33 cellular contexts compared by ENCODE assay signal in genomic region chr6:130099119-130099518, GRCh38.
DNase-seq lines count a peak whose midpoint lies in the region; ATAC-seq, FAIRE-seq and TF ChIP-seq lines count a peak whose summit lies in the region.
"Had no signal": no experiment of that assay in that cellular context is flagged by ENCODE, and none has a peak within 500 bp of the region (broad histone marks: within the 10 kb centered on the region; RNA-seq: fewer than 3 reads in every experiment).

No MANE protein-coding gene starts in this region.

- CTCF ChIA-PET in endothelial cell of umbilical vein (lab: Charles Lee): interaction anchor here (1.1 kb wide), 1 partner anchor 48 kb away, joined by 3 read pairs; no protein-coding TSS in a partner anchor

- H3K4me1 Mint-ChIP-seq in natural killer cell: peaks cover 21 to 28% of the 10 kb centered on the region in 2 donors
- H3K4me1 Mint-ChIP-seq in natural killer cell treated with Interleukin-12 subunit alpha and Interleukin-12 subunit beta and Interleukin-15 and Interleukin-18, amount 100 ng/mL, for 72 hours (ENCODE audit: low read depth in 2 of 2): peaks cover 0 to 9% of the 10 kb centered on the region in 2 donors
- H3K4me1 Mint-ChIP-seq in central memory CD8-positive, alpha-beta T cell: peaks cover 12% of the 10 kb centered on the region
- H3K4me1 Mint-ChIP-seq: CD14-positive monocyte had no signal

- H3K4me2 ChIP-seq in endothelial cell of umbilical vein (ENCODE audit: insufficient read depth, low read length): no peak overlapping the region
- H3K4me2 ChIP-seq: A549; BLaER1; BLaER1 treated with 17β-estradiol and CSF1 and Interleukin-3, amounts not matched to agents 10 nM and 100 nM had no signal

- H3K9ac ChIP-seq in endothelial cell of umbilical vein (replicated peaks; ENCODE audit: extremely low read depth, insufficient read depth, low read length): no peak overlapping the region
- H3K9ac ChIP-seq: BLaER1; BLaER1 treated with 17β-estradiol and CSF1 and Interleukin-3, amounts not matched to agents 10 nM and 100 nM had no signal

- dilution Hi-C loops in endothelial cell of umbilical vein (cut with MboI; ENCODE audit: extremely low pct_ligation_motif_present, low sequenced_read_pairs): no loop called here

- H3K36me3 ChIP-seq in endothelial cell of umbilical vein (ENCODE audit: control insufficient read depth in 2 of 2, extremely low read depth in 1 of 2, insufficient read depth in 2 of 2, low read length in 2 of 2): peaks cover 10 to 34% of the 10 kb centered on the region in 2 experiments
- H3K36me3 ChIP-seq: BE2C had no signal

- no peak overlapping the region for H3K4me3 Mint-ChIP-seq in natural killer cell
- H3K4me3 Mint-ChIP-seq in natural killer cell treated with Interleukin-12 subunit alpha and Interleukin-12 subunit beta and Interleukin-15 and Interleukin-18, amount 100 ng/mL, for 72 hours: no peak overlapping the region
- no peak overlapping the region for H3K4me3 Mint-ChIP-seq in central memory CD8-positive, alpha-beta T cell
- H3K4me3 Mint-ChIP-seq: B cell; CD14-positive monocyte; CD4-positive, alpha-beta memory T cell; CD4-positive, alpha-beta T cell; CD4-positive, CD25-positive, alpha-beta regulatory T cell; CD8-positive, alpha-beta memory T cell; CD8-positive, alpha-beta T cell had no signal

- no peak for TF ChIP-seq CTCF in natural killer cell (IDR thresholded peaks at IDR 0.05)
- TF ChIP-seq CTCF in endothelial cell of umbilical vein (IDR thresholded peaks at IDR 0.05; ENCODE audit: extremely low read depth in 1 of 2, insufficient read depth in 1 of 2, low read depth in 1 of 2, low read length in 2 of 2): no peak
- TF ChIP-seq CTCF in GM10266 (IDR thresholded peaks at IDR 0.05; ENCODE audit: control insufficient read depth, insufficient read depth, low read depth, missing control alignments): no peak

- intact Hi-C loops in natural killer cell (cut with micrococcal nuclease): no loop called here
- intact Hi-C loops in endothelial cell of umbilical vein (cut with micrococcal nuclease): no loop called here

- H3K27me3 Mint-ChIP-seq in natural killer cell (ENCODE audit: low read depth in 2 of 2): no peaks in the 10 kb centered on the region
- no peaks in the 10 kb centered on the region for H3K27me3 Mint-ChIP-seq in natural killer cell treated with Interleukin-12 subunit alpha and Interleukin-12 subunit beta and Interleukin-15 and Interleukin-18, amount 100 ng/mL, for 72 hours
- H3K27me3 Mint-ChIP-seq in central memory CD8-positive, alpha-beta T cell: no peaks in the 10 kb centered on the region
- H3K27me3 Mint-ChIP-seq: B cell; CD4-positive, alpha-beta memory T cell; CD4-positive, alpha-beta T cell; CD4-positive, CD25-positive, alpha-beta regulatory T cell had no signal

- no peak overlapping the region for H2AFZ ChIP-seq in endothelial cell of umbilical vein (ENCODE audit: low read depth, low read length)

- POLR2A ChIA-PET in endothelial cell of umbilical vein (lab: Charles Lee): no interaction called here

- FAIRE-seq in endothelial cell of umbilical vein (lab: Jason Lieb, UNC): peak; percentile 38
- FAIRE-seq: A204.1, A549, D721Med had no signal

- DNase-seq in natural killer cell (no peak), endothelial cell of umbilical vein (ENCODE audit: low read depth, low spot score) (no peak), GM10266 (ENCODE audit: extremely low spot score) (no peak), HuH-7.5 (ENCODE audit: low spot score) (no peak)
- DNase-seq in natural killer cell treated with Interleukin-12 subunit alpha and Interleukin-12 subunit beta and Interleukin-15 and Interleukin-18, amount 100 ng/mL, for 72 hours (ENCODE audit: low spot score): no peak
- no peak for DNase-seq in central memory CD8-positive, alpha-beta T cell (ENCODE audit: low spot score in 2 of 2)
- DNase-seq: 8988T; ACHN; AML-193; BE2C; C1 segment of cervical spinal cord; Caco-2; Calu3; CD4-positive, alpha-beta memory T cell; CD4-positive, alpha-beta T cell; CD4-positive, CD25-positive, alpha-beta regulatory T cell; CD8-positive, alpha-beta memory T cell; CD8-positive, alpha-beta T cell; COR-L47; DMS 273 treated with DMSO at 0.1 percent for 48 hours; DMS53; DMS79; DND-41; EL had no signal

- peaks cover 23% of the 10 kb centered on the region for H3K36me3 Mint-ChIP-seq in natural killer cell
- H3K36me3 Mint-ChIP-seq in natural killer cell treated with Interleukin-12 subunit alpha and Interleukin-12 subunit beta and Interleukin-15 and Interleukin-18, amount 100 ng/mL, for 72 hours: peaks cover 20% of the 10 kb centered on the region
- peaks cover 24% of the 10 kb centered on the region for H3K36me3 Mint-ChIP-seq in central memory CD8-positive, alpha-beta T cell (ENCODE audit: insufficient read depth)

- H3K79me2 ChIP-seq in endothelial cell of umbilical vein (ENCODE audit: control insufficient read depth, insufficient read depth, low read length): no peaks in the 10 kb centered on the region

- no peak overlapping the region for H3K27ac ChIP-seq in endothelial cell of umbilical vein (ENCODE audit: insufficient read depth, low read depth, low read length)
- H3K27ac ChIP-seq: 22Rv1; A549; BLaER1; BLaER1 treated with 17β-estradiol and CSF1 and Interleukin-3, amounts not matched to agents 10 nM and 100 nM; C4-2B had no signal

- TF ChIP-seq POLR2A in endothelial cell of umbilical vein (IDR thresholded peaks at IDR 0.05; ENCODE audit: low read depth, low read length): no peak

- BruUV-seq in endothelial cell of umbilical vein (replicated peaks; lab: Mats Ljungman, UMichigan): no TSS peak

- no peaks in the 10 kb centered on the region for H3K9me1 ChIP-seq in endothelial cell of umbilical vein (replicated peaks; ENCODE audit: control insufficient read depth, extremely low read depth, insufficient read depth, low read length)

- H3K9me3 ChIP-seq in endothelial cell of umbilical vein (replicated peaks; ENCODE audit: control insufficient read depth, insufficient read depth, low read length): no peaks in the 10 kb centered on the region
- H3K9me3 ChIP-seq: A549; BE2C; BLaER1; BLaER1 treated with 17β-estradiol and CSF1 and Interleukin-3, amounts not matched to agents 10 nM and 100 nM; Caco-2 had no signal

- no peaks in the 10 kb centered on the region for H3K27me3 ChIP-seq in endothelial cell of umbilical vein (ENCODE audit: control insufficient read depth in 2 of 2, insufficient read depth in 2 of 2, low read length in 2 of 2)
- H3K27me3 ChIP-seq: BE2C; BLaER1; BLaER1 treated with 17β-estradiol and CSF1 and Interleukin-3, amounts not matched to agents 10 nM and 100 nM had no signal

- H3K9me3 Mint-ChIP-seq in natural killer cell: no peaks in the 10 kb centered on the region
- H3K9me3 Mint-ChIP-seq in natural killer cell treated with Interleukin-12 subunit alpha and Interleukin-12 subunit beta and Interleukin-15 and Interleukin-18, amount 100 ng/mL, for 72 hours: no peaks in the 10 kb centered on the region
- H3K9me3 Mint-ChIP-seq in central memory CD8-positive, alpha-beta T cell: no peaks in the 10 kb centered on the region
- H3K9me3 Mint-ChIP-seq: CD14-positive monocyte; CD4-positive, alpha-beta memory T cell; CD4-positive, alpha-beta T cell; CD8-positive, alpha-beta memory T cell; CD8-positive, alpha-beta T cell had no signal

- no peaks in the 10 kb centered on the region for H4K20me1 ChIP-seq in endothelial cell of umbilical vein (replicated peaks; ENCODE audit: control insufficient read depth, extremely low read depth, insufficient read depth, low read length)
- H4K20me1 ChIP-seq: BLaER1; BLaER1 treated with 17β-estradiol and CSF1 and Interleukin-3, amounts not matched to agents 10 nM and 100 nM had no signal

- H3K27ac Mint-ChIP-seq in natural killer cell: no peak overlapping the region
- H3K27ac Mint-ChIP-seq in natural killer cell treated with Interleukin-12 subunit alpha and Interleukin-12 subunit beta and Interleukin-15 and Interleukin-18, amount 100 ng/mL, for 72 hours: no peak overlapping the region
- H3K27ac Mint-ChIP-seq in central memory CD8-positive, alpha-beta T cell (ENCODE audit: low read depth): no peak overlapping the region
- H3K27ac Mint-ChIP-seq: B cell; CD14-positive monocyte; CD4-positive, alpha-beta T cell; CD4-positive, CD25-positive, alpha-beta regulatory T cell; CD8-positive, alpha-beta T cell had no signal

- H3K4me3 ChIP-seq in endothelial cell of umbilical vein (replicated peaks in 1 of 3; ENCODE audit: insufficient read depth in 1 of 3, low read depth in 1 of 3, low read length in 3 of 3): no peak overlapping the region
- H3K4me3 ChIP-seq: A549; BLaER1; BLaER1 treated with 17β-estradiol and CSF1 and Interleukin-3, amounts not matched to agents 10 nM and 100 nM had no signal

- H3K4me1 ChIP-seq in endothelial cell of umbilical vein (ENCODE audit: control insufficient read depth, extremely low read depth, insufficient read depth, low read length): no peaks in the 10 kb centered on the region
- H3K4me1 ChIP-seq: A549; BE2C; BLaER1; BLaER1 treated with 17β-estradiol and CSF1 and Interleukin-3, amounts not matched to agents 10 nM and 100 nM; Caco-2 had no signal

- peak; percentile 46 to 72 (median 54) for ATAC-seq in natural killer cell
- ATAC-seq in natural killer cell treated with Interleukin-12 subunit alpha and Interleukin-12 subunit beta and Interleukin-15 and Interleukin-18, amount 100 ng/mL, for 72 hours: no peak
- peak; percentile 32 for ATAC-seq in central memory CD8-positive, alpha-beta T cell (replicated peaks; ENCODE audit: extremely low read depth, poor library complexity, severe bottlenecking)
- ATAC-seq: A549; CD8-positive, alpha-beta T cell had no signal

TF ChIP-seq in endothelial cell of umbilical vein, 7 proteins besides CTCF, POLR2A, EP300 and RAD21:
- TF ChIP-seq GATA2 (IDR thresholded peaks at IDR 0.05; ENCODE audit: insufficient read depth, insufficient read length, low read depth, low read length) (no peak), FOS (IDR thresholded peaks at IDR 0.05; ENCODE audit: borderline replicate concordance, insufficient read depth, low read length) (no peak), MAX (IDR thresholded peaks at IDR 0.05; ENCODE audit: insufficient read depth, insufficient read length) (no peak), MYC (IDR thresholded peaks at IDR 0.05; ENCODE audit: low read depth, low read length) (no peak), EZH2 (IDR thresholded peaks at IDR 0.05; ENCODE audit: borderline replicate concordance, low read depth, low read length, severe bottlenecking) (no peak)

Comparison
In these comparisons a context has a peak if more than half of its experiments do, and no peak if none do; other contexts are left out.
1. ATAC-seq: peak in natural killer cell (3 of 3) and central memory CD8-positive, alpha-beta T cell (single experiment); none in natural killer cell treated with Interleukin-12 subunit alpha and Interleukin-12 subunit beta and Interleukin-15 and Interleukin-18, amount 100 ng/mL, for 72 hours (0 of 2).